ENCODE assay signal across 22 cellular contexts in genomic region chr6:24890471-24890870, GRCh38. TPM values are rescaled to one million over a fixed set of nuclear protein-coding genes. Genes with fewer than 3 reads are reported as not detected.
DNase-seq lines count a peak whose midpoint lies in the region; ATAC-seq and TF ChIP-seq lines count a peak whose summit lies in the region.
"Had no signal": no experiment of that assay in that cellular context is flagged by ENCODE, and none has a peak within 500 bp of the region (broad histone marks: within the 10 kb centered on the region; RNA-seq: fewer than 3 reads in every experiment).

No MANE protein-coding gene starts in this region.

- peak overlapping the region; percentile 54 for H3K9ac ChIP-seq in SU-DHL-6 (ENCODE audit: low read length)
- H3K9ac ChIP-seq: parathyroid adenoma had no signal

- peak overlapping the region; percentile 83 for H3K27ac Mint-ChIP-seq in activated CD4-positive, alpha-beta T cell treated with anti-CD3 and anti-CD28 coated beads, Interleukin-2, amount 10 ng/mL, durations not matched to agents 24 days and 14 days
- H3K27ac Mint-ChIP-seq in immature natural killer cell: peak overlapping the region; percentile 67 to 95 (median 84)

- TF ChIP-seq POLR2A in gastrocnemius medialis (IDR thresholded peaks at IDR 0.05) (no peak), Peyer's patch (IDR thresholded peaks at IDR 0.05) (no peak)

- no peak overlapping the region for H2AFZ ChIP-seq in SU-DHL-6 (ENCODE audit: low read depth, low read length, severe bottlenecking)
- H2AFZ ChIP-seq: parathyroid adenoma had no signal

- TF ChIP-seq CTCF in SU-DHL-6 (IDR thresholded peaks at IDR 0.05; ENCODE audit: insufficient read depth, low read length, poor library complexity, severe bottlenecking) (no peak), gastrocnemius medialis (IDR thresholded peaks at IDR 0.05 in 4 of 5, conservative IDR thresholded peaks at IDR 0.05 in 1 of 5) (no peak), Peyer's patch (IDR thresholded peaks at IDR 0.05) (no peak)

- no peaks in the 10 kb centered on the region for H3K9me3 Mint-ChIP-seq in activated CD4-positive, alpha-beta T cell treated with anti-CD3 and anti-CD28 coated beads, Interleukin-2, amount 10 ng/mL, durations not matched to agents 24 days and 14 days
- H3K9me3 Mint-ChIP-seq in immature natural killer cell: no peaks in the 10 kb centered on the region

- in situ Hi-C loops in gastrocnemius medialis (cut with MboI; ENCODE audit: low sequenced_read_pairs in 4 of 4): no loop called here

- peaks cover 96% of the 10 kb centered on the region for H3K79me2 ChIP-seq in SU-DHL-6 (ENCODE audit: insufficient read depth, low read length)
- H3K79me2 ChIP-seq: parathyroid adenoma had no signal

- H3K4me1 Mint-ChIP-seq in activated CD4-positive, alpha-beta T cell treated with anti-CD3 and anti-CD28 coated beads, Interleukin-2, amount 10 ng/mL, durations not matched to agents 24 days and 14 days: peaks cover 56% of the 10 kb centered on the region
- peaks cover 89 to 100% of the 10 kb centered on the region in 2 donors for H3K4me1 Mint-ChIP-seq in immature natural killer cell

- peaks cover 92% of the 10 kb centered on the region for H3F3A ChIP-seq in SU-DHL-6 (ENCODE audit: insufficient read depth)

- ATAC-seq in gastrocnemius medialis (no peak), GM19397 (IDR thresholded peaks at IDR 0.05; ENCODE audit: unreplicated experiment) (no peak)
- ATAC-seq: lower lobe of right lung, Right ventricle myocardium inferior had no signal

- H4K20me1 ChIP-seq in SU-DHL-6 (ENCODE audit: low read depth, low read length): no peaks in the 10 kb centered on the region

- intact Hi-C loops in activated CD4-positive, alpha-beta T cell treated with anti-CD3 and anti-CD28 coated beads, Interleukin-2, amount 10 ng/mL, durations not matched to agents 24 days and 14 days (cut with micrococcal nuclease): no loop called here
- intact Hi-C loops in gastrocnemius medialis (cut with DNase I; ENCODE audit: low total_unique reads): no loop called here

- peaks cover 36% of the 10 kb centered on the region for H3K36me3 Mint-ChIP-seq in activated CD4-positive, alpha-beta T cell treated with anti-CD3 and anti-CD28 coated beads, Interleukin-2, amount 10 ng/mL, durations not matched to agents 24 days and 14 days (ENCODE audit: low read depth)
- H3K36me3 Mint-ChIP-seq in immature natural killer cell: peaks cover 0 to 12% (median 0%) of the 10 kb centered on the region in 3 donors

- H3K36me3 ChIP-seq in SU-DHL-6 (ENCODE audit: low read length) (no peaks in the 10 kb centered on the region), gastrocnemius medialis (no peaks in the 10 kb centered on the region), Peyer's patch (no peaks in the 10 kb centered on the region)
- H3K36me3 ChIP-seq: lower lobe of right lung, stomach had no signal

- H3K9me3 ChIP-seq in SU-DHL-6 (ENCODE audit: insufficient read depth, low read length): no peaks in the 10 kb centered on the region
- H3K9me3 ChIP-seq in gastrocnemius medialis: no peaks in the 10 kb centered on the region
- no peaks in the 10 kb centered on the region for H3K9me3 ChIP-seq in Peyer's patch
- H3K9me3 ChIP-seq: lower lobe of right lung, stomach had no signal

- H3K9me2 ChIP-seq in SU-DHL-6 (replicated peaks; ENCODE audit: insufficient read depth, low read length): no peaks in the 10 kb centered on the region

- peak overlapping the region; percentile 81 for H3K4me2 ChIP-seq in SU-DHL-6 (ENCODE audit: low read depth, low read length, poor library complexity, severe bottlenecking)

- H3K4me3 Mint-ChIP-seq in activated CD4-positive, alpha-beta T cell treated with anti-CD3 and anti-CD28 coated beads, Interleukin-2, amount 10 ng/mL, durations not matched to agents 24 days and 14 days: no peak overlapping the region
- peak overlapping the region; percentile 25 to 83 (median 48) for H3K4me3 Mint-ChIP-seq in immature natural killer cell

- H3K27me3 Mint-ChIP-seq in activated CD4-positive, alpha-beta T cell treated with anti-CD3 and anti-CD28 coated beads, Interleukin-2, amount 10 ng/mL, durations not matched to agents 24 days and 14 days: no peaks in the 10 kb centered on the region
- H3K27me3 Mint-ChIP-seq in immature natural killer cell (ENCODE audit: low read depth in 3 of 3): no peaks in the 10 kb centered on the region

- peak overlapping the region; percentile 19 for H3K4me3 ChIP-seq in SU-DHL-6 (ENCODE audit: insufficient read depth, low read length, poor library complexity, severe bottlenecking)
- H3K4me3 ChIP-seq in gastrocnemius medialis: no peak overlapping the region
- H3K4me3 ChIP-seq in Peyer's patch: no peak overlapping the region
- H3K4me3 ChIP-seq: lower lobe of right lung, stomach had no signal

- no peaks in the 10 kb centered on the region for H3K27me3 ChIP-seq in SU-DHL-6 (ENCODE audit: low read length)
- no peaks in the 10 kb centered on the region for H3K27me3 ChIP-seq in gastrocnemius medialis
- no peaks in the 10 kb centered on the region for H3K27me3 ChIP-seq in Peyer's patch
- H3K27me3 ChIP-seq: stomach had no signal

- peaks cover 34 to 35% of the 10 kb centered on the region in 2 donors for H3K4me1 ChIP-seq in gastrocnemius medialis
- H3K4me1 ChIP-seq in Peyer's patch: no peaks in the 10 kb centered on the region
- H3K4me1 ChIP-seq: lower lobe of right lung, parathyroid adenoma, stomach had no signal

- H3K27ac ChIP-seq in SU-DHL-6 (ENCODE audit: low read depth, low read length) (peak overlapping the region; percentile 98), gastrocnemius medialis (peak overlapping the region; percentile 26 to 63 (median 40)), Peyer's patch (no peak overlapping the region)
- H3K27ac ChIP-seq: lower lobe of right lung, parathyroid adenoma, VCaP had no signal

- DNase-seq in activated CD4-positive, alpha-beta T cell treated with anti-CD3 and anti-CD28 coated beads, Interleukin-2, amount 10 ng/mL, durations not matched to agents 24 days and 14 days: no peak
- no peak for DNase-seq in activated CD4-positive, alpha-beta T cell treated with anti-CD3 and anti-CD28 coated beads, Interleukin-2, amount 50 U/mL, for 4 hours
- DNase-seq in immature natural killer cell (no peak), gastrocnemius medialis (no peak), Peyer's patch (no peak), AG08396 (ENCODE audit: low spot score) (no peak)
- DNase-seq: activated gamma-delta T cell, C1 segment of cervical spinal cord, head of caudate nucleus, lower lobe of right lung, NCI-H1105, NCI-H2081 treated with DMSO at 0.1 percent for 48 hours, NCI-H510A, stomach, SW 1271, trophoblast cell had no signal

RNA-seq across cellular contexts. Expression of gene RIPOR2, which starts 45.3 kb away (rescaled TPM):
- 25.3 and 26.5 TPM in 2 replicates for total RNA-seq in activated CD4-positive, alpha-beta T cell treated with anti-CD3 and anti-CD28 coated beads, Interleukin-2, amount 10 ng/mL, durations not matched to agents 24 days and 14 days
- polyA plus RNA-seq in immature natural killer cell: 100 to 1,000 TPM; 262 to 392 (median 334) TPM
- total RNA-seq in gastrocnemius medialis (10 to 100 TPM in 3 of 4 donors, 1 to 10 TPM in 1; 5.2 to 34.0 (median 21.2) TPM), Peyer's patch (100 to 1,000 TPM in 1 of 4 donors, 1 to 10 TPM in 3; 3.7 to 112 (median 6.1) TPM)
- total RNA-seq: A172 had no signal

Comparison
In these comparisons a context has a peak if more than half of its experiments do, and no peak if none do; other contexts are left out.
1. H3K27ac ChIP-seq: peak in SU-DHL-6 (single experiment) and gastrocnemius medialis (4 of 4); none in Peyer's patch (0 of 4).